ENCODE assay signal across 8 cellular contexts in the genomic region with DNA sequence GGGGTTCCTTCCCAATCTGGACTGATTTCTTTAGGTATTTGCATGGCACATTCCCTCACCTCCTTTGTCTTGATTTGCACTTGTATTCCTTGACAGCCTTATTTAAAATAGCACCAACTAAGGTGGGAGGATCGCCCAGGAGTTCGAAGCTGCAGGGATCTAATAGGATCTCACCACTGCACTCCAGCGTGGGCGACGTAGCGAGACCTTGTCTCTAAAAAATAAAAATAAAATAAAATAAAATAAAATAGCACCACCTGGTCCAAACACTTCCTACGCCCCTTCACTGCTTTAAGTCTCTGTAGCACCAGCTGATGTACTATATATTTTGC. TPM values are rescaled to one million over a fixed set of nuclear protein-coding genes. Genes with fewer than 3 reads are reported as not detected.
DNase-seq lines count a peak whose midpoint lies in the region; ATAC-seq, FAIRE-seq and TF ChIP-seq lines count a peak whose summit lies in the region.

No MANE protein-coding gene starts in this region.

- 60 to 61% methylated on average over 7 of the region's 7 CpGs for WGBS in heart right ventricle, 2 donors
- WGBS in urinary bladder, result 58% methylated on average over 7 of the region's 7 CpGs

- TF ChIP-seq CTCF in heart right ventricle (IDR thresholded peaks at IDR 0.05), result no peak
- TF ChIP-seq CTCF in bronchial epithelial cell (IDR thresholded peaks at IDR 0.05; ENCODE audit: insufficient read depth, low read length, severe bottlenecking), result no peak

- H3K9me3 ChIP-seq in heart right ventricle (no peaks in the 10 kb centered on the region), mononuclear cell (ENCODE audit: low read depth, low read length) (no peaks in the 10 kb centered on the region)

- H3K4me1 ChIP-seq in heart right ventricle (peaks cover 0 to 27% (median 15%) of the 10 kb centered on the region in 9 donors), mononuclear cell (ENCODE audit: insufficient read depth, low read length) (peaks cover 23% of the 10 kb centered on the region), urinary bladder (ENCODE audit: insufficient read depth) (no peaks in the 10 kb centered on the region)

- H3K27me3 ChIP-seq in heart right ventricle, result no peaks in the 10 kb centered on the region
- no peaks in the 10 kb centered on the region for H3K27me3 ChIP-seq in bronchial epithelial cell (ENCODE audit: control insufficient read depth, insufficient read depth, low read length)
- no peaks in the 10 kb centered on the region for H3K27me3 ChIP-seq in mononuclear cell (ENCODE audit: insufficient read depth, low read length)

- intact Hi-C loops in heart right ventricle (cut with DNase I) (loop anchor here in 3 of 10 donors (5.0 to 10.0 kb wide), 4 partner anchors 34 to 331 kb away; a partner anchor contains a TSS), Right ventricle myocardium inferior (cut with DNase I) (loop anchor here (10.0 kb wide), 1 partner anchor 544 kb away; no protein-coding TSS in a partner anchor)

- ATAC-seq in heart right ventricle (no peak), Right ventricle myocardium inferior (no peak)

- no peak for FAIRE-seq in bronchial epithelial cell (lab: Jason Lieb, UNC)

- H3K27ac ChIP-seq in heart right ventricle, result peak overlapping the region in 9 of 10 donors; percentile 86 to 97 (median 95)
- H3K27ac ChIP-seq in urinary bladder (ENCODE audit: low read depth), result no peak overlapping the region

- DNase-seq in heart right ventricle (no peak), Right ventricle myocardium inferior (ENCODE audit: missing footprints) (no peak), bronchial epithelial cell (ENCODE audit: low read depth) (no peak), HK-2 (ENCODE audit: unreplicated experiment) (no peak), NCI-H510A (lab: John Stamatoyannopoulos, UW) (no peak), NCI-H526 treated with DMSO at 0.1 percent for 48 hours (lab: John Stamatoyannopoulos, UW) (no peak)

- H3K4me3 ChIP-seq in heart right ventricle, result peak overlapping the region in 9 of 10 donors; percentile 50 to 82 (median 74)
- peak overlapping the region; percentile 56 for H3K4me3 ChIP-seq in bronchial epithelial cell (ENCODE audit: low read depth, low read length)
- H3K4me3 ChIP-seq in mononuclear cell (ENCODE audit: low read length), result peak overlapping the region; percentile 68
- H3K4me3 ChIP-seq in urinary bladder (ENCODE audit: low read depth, low read length), result peak overlapping the region; percentile 43

- H3K36me3 ChIP-seq in heart right ventricle, result peaks cover 0 to 8% (median 0%) of the 10 kb centered on the region in 9 donors
- H3K36me3 ChIP-seq in bronchial epithelial cell (ENCODE audit: control insufficient read depth, insufficient read depth, low read length), result no peaks in the 10 kb centered on the region
- no peaks in the 10 kb centered on the region for H3K36me3 ChIP-seq in urinary bladder (ENCODE audit: insufficient read depth)

RNA-seq across cellular contexts. Expression of a gene that starts 0.8 kb away (rescaled TPM):
- total RNA-seq in heart right ventricle (10 to 100 TPM; 16.1 to 30.4 (median 21.2) TPM), Right ventricle myocardium inferior (20.3 TPM), bronchial epithelial cell (6.8 and 8.2 TPM in 2 replicates), mononuclear cell (7.9 TPM), urinary bladder (13.0 TPM)
- polyA plus RNA-seq in heart right ventricle (10 to 100 TPM in 1 of 2 donors, 1 to 10 TPM in 1; 8.3 to 42.1 TPM), urinary bladder (12.0 TPM)

RNA-seq across cellular contexts. Expression of a gene that starts 19.6 kb away (rescaled TPM):
- 1 to 10 TPM in 9 of 10 donors, under 1 TPM in 1; 0.91 to 5.1 (median 1.7) TPM for total RNA-seq in heart right ventricle
- 10 to 100 TPM in 1 of 2 donors, 1 to 10 TPM in 1; 2.0 to 14.1 TPM for polyA plus RNA-seq in heart right ventricle
- total RNA-seq in Right ventricle myocardium inferior, result 3.1 TPM
- 0.26 TPM in 2 replicates for total RNA-seq in bronchial epithelial cell
- total RNA-seq in mononuclear cell, result 1.7 TPM
- 0.74 TPM for total RNA-seq in urinary bladder
- polyA plus RNA-seq in urinary bladder, result 0.98 TPM

RNA-seq across cellular contexts. Expression of a gene that starts 35.7 kb away (rescaled TPM):
- total RNA-seq in heart right ventricle, result 100 to 1,000 TPM; 135 to 457 (median 225) TPM
- polyA plus RNA-seq in heart right ventricle, result 100 to 1,000 TPM; 474 to 634 TPM
- 272 TPM for total RNA-seq in Right ventricle myocardium inferior
- 252 and 448 TPM in 2 replicates for total RNA-seq in bronchial epithelial cell
- 66.7 TPM for total RNA-seq in mononuclear cell
- 70.1 TPM for total RNA-seq in urinary bladder
- 528 TPM for polyA plus RNA-seq in urinary bladder
